ENCODE assay signal across 19 cellular contexts in genomic region chr10:110638319-110638718, GRCh38. TPM values are rescaled to one million over a fixed set of nuclear protein-coding genes. Genes with fewer than 3 reads are reported as not detected.
DNase-seq lines count a peak whose midpoint lies in the region; ATAC-seq, FAIRE-seq and TF ChIP-seq lines count a peak whose summit lies in the region.
"Had no signal": no experiment of that assay in that cellular context is flagged by ENCODE, and none has a peak within 500 bp of the region (broad histone marks: within the 10 kb centered on the region; RNA-seq: fewer than 3 reads in every experiment).

No MANE protein-coding gene starts in this region.

- H3K9ac ChIP-seq in H1 (replicated peaks in 1 of 4; ENCODE audit: extremely low read depth in 1 of 4, low read depth in 3 of 4, low read length in 3 of 4) (no peak overlapping the region), HepG2 (ENCODE audit: insufficient read depth, low read depth, low read length) (no peak overlapping the region)

- no TSS peak for BruUV-seq in HepG2 (replicated peaks; lab: Mats Ljungman, UMichigan)

- H4K20me1 ChIP-seq in H1 (replicated peaks in 1 of 2; ENCODE audit: control insufficient read depth in 1 of 2, insufficient read depth in 2 of 2, low read length in 2 of 2) (no peaks in the 10 kb centered on the region), HepG2 (ENCODE audit: insufficient read depth, low read length) (no peaks in the 10 kb centered on the region)

- H3K27me3 Mint-ChIP-seq in osteocyte (ENCODE audit: unreplicated experiment) (peaks cover 27% of the 10 kb centered on the region), type B pancreatic cell (peaks cover 32% of the 10 kb centered on the region)

- H3K27me3 ChIP-seq in right atrium auricular region (no peaks in the 10 kb centered on the region), H1 (replicated peaks in 1 of 4; ENCODE audit: control insufficient read depth in 3 of 4, extremely low read depth in 1 of 4, insufficient read depth in 3 of 4, low read length in 3 of 4) (peaks cover 13 to 16% (median 15%) of the 10 kb centered on the region in 4 experiments), HepG2 (ENCODE audit: control insufficient read depth in 1 of 2, insufficient read depth in 2 of 2, low read length in 2 of 2) (peaks cover 0 to 28% of the 10 kb centered on the region in 2 experiments; a peak in 3 of 5 replicates)
- H3K27me3 ChIP-seq: BE2C had no signal

- H3K23me2 ChIP-seq in H1 (ENCODE audit: low read depth, low read length) = peaks cover 2% of the 10 kb centered on the region

- H3K4ac ChIP-seq in H1 (replicated peaks; ENCODE audit: insufficient read length, low read depth, low read length) = no peak overlapping the region

- DNase-seq in right atrium auricular region (ENCODE audit: low spot score) = no peak
- no peak for DNase-seq in Right ventricle myocardium inferior (ENCODE audit: missing footprints)
- DNase-seq in H1 (ENCODE audit: low read depth in 1 of 2, low spot score in 2 of 2) = no peak
- no peak for DNase-seq in osteocyte (ENCODE audit: extremely low spot score, unreplicated experiment)
- DNase-seq in type B pancreatic cell (ENCODE audit: extremely low spot score, unreplicated experiment) = no peak
- DNase-seq in HepG2 (ENCODE audit: low spot score) = no peak
- DNase-seq in NCI-H774 (lab: John Stamatoyannopoulos, UW) = no peak
- DNase-seq: EL, GF-D8, Kasumi-1, NCI-H1694, NCI-H2081, NCI-H2171 treated with DMSO at 0.1 percent for 48 hours, NCI-H524 treated with DMSO at 0.1 percent for 48 hours had no signal

- no peak overlapping the region for H3K14ac ChIP-seq in H1 (ENCODE audit: insufficient read length)

- no peak overlapping the region for H2BK15ac ChIP-seq in H1 (ENCODE audit: low read length)

- CTCF ChIA-PET in H1 (lab: Charles Lee; ENCODE audit: partially characterized antibody) (interaction anchor here (0.8 to 6.3 kb wide), 10 partner anchors 12 to 157 kb away, joined by 3 to 51 read pairs (median 4); no protein-coding TSS in a partner anchor), HepG2 (lab: Yijun Ruan, JAX; ENCODE audit: low intra/inter-chr PET ratio, low total read pairs) (no interaction called here)

- no peaks in the 10 kb centered on the region for H3K36me3 ChIP-seq in right atrium auricular region
- no peaks in the 10 kb centered on the region for H3K36me3 ChIP-seq in H1 (ENCODE audit: control insufficient read depth in 2 of 4, insufficient read depth in 4 of 4, low read length in 3 of 4)
- no peaks in the 10 kb centered on the region for H3K36me3 ChIP-seq in HepG2 (replicated peaks in 1 of 2; ENCODE audit: control insufficient read depth in 1 of 2, insufficient read depth in 2 of 2, low read length in 2 of 2)
- H3K36me3 ChIP-seq: BE2C had no signal

- TF ChIP-seq RAD21 in H1 (IDR thresholded peaks at IDR 0.05 in 1 of 2, conservative IDR thresholded peaks at IDR 0.05 in 1 of 2; ENCODE audit: low read depth in 2 of 2, low read length in 2 of 2) (no peak), HepG2 (CRISPR knock-in tag; IDR thresholded peaks at IDR 0.05) (no peak)

- no peak overlapping the region for H2BK120ac ChIP-seq in H1 (replicated peaks; ENCODE audit: low read depth, low read length)

- H3K36me3 Mint-ChIP-seq in osteocyte (ENCODE audit: unreplicated experiment) (no peaks in the 10 kb centered on the region), type B pancreatic cell (no peaks in the 10 kb centered on the region)

- H3K9me3 Mint-ChIP-seq in osteocyte (ENCODE audit: unreplicated experiment) = no peaks in the 10 kb centered on the region
- H3K9me3 Mint-ChIP-seq in type B pancreatic cell = no peaks in the 10 kb centered on the region

- H3K4me2 ChIP-seq in H1 (ENCODE audit: insufficient read depth in 1 of 2, low read depth in 2 of 2, low read length in 2 of 2) = no peak overlapping the region
- H3K4me2 ChIP-seq in HepG2 (ENCODE audit: low read depth, low read length) = no peak overlapping the region

- no peak overlapping the region for H3K56ac ChIP-seq in H1 (replicated peaks; ENCODE audit: insufficient read length, low read depth, low read length)

- TF ChIP-seq POLR2A in H1 (IDR thresholded peaks at IDR 0.05; ENCODE audit: control extremely low read depth in 1 of 2, low read depth in 2 of 2, low read length in 2 of 2) (no peak), HepG2 (IDR thresholded peaks at IDR 0.05; ENCODE audit: insufficient read depth in 1 of 2, low read depth in 2 of 2, low read length in 2 of 2) (no peak)

- H4K5ac ChIP-seq in H1 (ENCODE audit: insufficient read length, low read depth, low read length) = no peak overlapping the region

- WGBS in H1 (ENCODE audit: extremely low coverage in 1 of 2, insufficient coverage in 1 of 2, insufficient read length in 1 of 2, insufficient replicate concordance in 2 of 2, low coverage in 1 of 2, low lambda C conversion rate in 2 of 2, missing lambda C conversion rate in 1 of 2), 2 experiments = 90% methylated on average over 3 of the region's 3 CpGs; no CpG with 5 or more reads in 1 of the 2 experiments
- 3% methylated on average over 3 of the region's 3 CpGs for WGBS in HepG2 (ENCODE audit: low lambda C conversion rate)

- no peak overlapping the region for H2AK5ac ChIP-seq in H1 (ENCODE audit: low read depth, low read length)

- no peak overlapping the region for H3K4me3 Mint-ChIP-seq in osteocyte (ENCODE audit: unreplicated experiment)
- H3K4me3 Mint-ChIP-seq in type B pancreatic cell = no peak overlapping the region

- H3K4me1 ChIP-seq in right atrium auricular region (peaks cover 0 to 36% of the 10 kb centered on the region in 2 donors), H1 (replicated peaks in 1 of 4; ENCODE audit: control insufficient read depth in 3 of 4, insufficient read depth in 4 of 4, low read length in 3 of 4) (peaks cover 12 to 27% (median 13%) of the 10 kb centered on the region in 4 experiments), HepG2 (ENCODE audit: insufficient read depth, low read length) (peaks cover 9% of the 10 kb centered on the region)

- FAIRE-seq in H1 (lab: Jason Lieb, UNC) = no peak
- FAIRE-seq in HepG2 (lab: Jason Lieb, UNC) = no peak
- FAIRE-seq: A204.1, D721Med had no signal

- H3K4me1 Mint-ChIP-seq in osteocyte (ENCODE audit: unreplicated experiment) (peaks cover 34% of the 10 kb centered on the region), type B pancreatic cell (ENCODE audit: unreplicated experiment) (peaks cover 43% of the 10 kb centered on the region)

- H2AFZ ChIP-seq in H1 (ENCODE audit: low read length) (no peak overlapping the region), HepG2 (ENCODE audit: low read length) (no peak overlapping the region)

- H4K91ac ChIP-seq in H1 (replicated peaks; ENCODE audit: insufficient read length, low read length) = no peak overlapping the region

- H3K9me3 ChIP-seq in right atrium auricular region (no peaks in the 10 kb centered on the region), H1 (ENCODE audit: insufficient read depth in 2 of 2, low read depth in 1 of 2, low read length in 1 of 2) (no peaks in the 10 kb centered on the region), HepG2 (ENCODE audit: low read length) (no peaks in the 10 kb centered on the region)
- H3K9me3 ChIP-seq: BE2C had no signal

- in situ Hi-C loops in HepG2 (cut with HindIII; ENCODE audit: extremely low pct_ligation_motif_present, low pct_unique_long_range_greater_than_20kb) = no loop called here

- H3K18ac ChIP-seq in H1 (ENCODE audit: extremely low read depth, low read length) = no peak overlapping the region

- no peak overlapping the region; the same call in 1 of the 2 replicates for H2BK12ac ChIP-seq in H1 (ENCODE audit: low read depth, low read length)

- intact Hi-C loops in Right ventricle myocardium inferior (cut with DNase I) = no loop called here
- intact Hi-C loops in HepG2 (cut with micrococcal nuclease; ENCODE audit: unreplicated experiment) = no loop called here

- no peak overlapping the region for H2BK5ac ChIP-seq in H1 (ENCODE audit: low read depth, low read length)

- no peak for ATAC-seq in Right ventricle myocardium inferior
- no peak for ATAC-seq in HepG2
- no peak for ATAC-seq in GM21447 (IDR thresholded peaks at IDR 0.05; ENCODE audit: unreplicated experiment)

- no peak for TF ChIP-seq EP300 in H1 (IDR thresholded peaks at IDR 0.05; ENCODE audit: borderline replicate concordance in 1 of 2, low read depth in 2 of 2, low read length in 2 of 2)
- no peak for TF ChIP-seq EP300 in HepG2 (IDR thresholded peaks at IDR 0.05; ENCODE audit: low read depth in 2 of 2, low read length in 2 of 2)
- no peak for TF ChIP-seq EP300 in HepG2 (CRISPR knock-in tag; IDR thresholded peaks at IDR 0.05; ENCODE audit: borderline replicate concordance)

- H3K27ac ChIP-seq in right atrium auricular region = peak overlapping the region; percentile 82 to 91
- no peak overlapping the region for H3K27ac ChIP-seq in H1 (ENCODE audit: low read depth, low read length)
- no peak overlapping the region for H3K27ac ChIP-seq in HepG2 (ENCODE audit: extremely low read length, insufficient read depth, low read length)

- no peak overlapping the region for H2BK20ac ChIP-seq in H1 (ENCODE audit: low read length)

- no peak overlapping the region for H4K8ac ChIP-seq in H1 (ENCODE audit: extremely low read depth, insufficient read depth, low read length)

- no peaks in the 10 kb centered on the region for H3K79me2 ChIP-seq in H1 (ENCODE audit: control insufficient read depth in 1 of 2, insufficient read depth in 2 of 2, low read length in 2 of 2)
- H3K79me2 ChIP-seq in HepG2 (ENCODE audit: insufficient read depth, low read length) = no peaks in the 10 kb centered on the region

- H3K4me3 ChIP-seq in right atrium auricular region (no peak overlapping the region), H1 (ENCODE audit: extremely low read depth in 1 of 4, insufficient read depth in 2 of 4, low read depth in 3 of 4, low read length in 4 of 4) (no peak overlapping the region), HepG2 (replicated peaks in 1 of 3; ENCODE audit: insufficient read depth in 1 of 3, low read depth in 2 of 3, low read length in 3 of 3) (no peak overlapping the region)

- peak overlapping the region; percentile 31 for H3K27ac Mint-ChIP-seq in osteocyte (ENCODE audit: unreplicated experiment)
- H3K27ac Mint-ChIP-seq in type B pancreatic cell = peak overlapping the region; percentile 15

- TF ChIP-seq CTCF in right atrium auricular region (IDR thresholded peaks at IDR 0.05) (no peak), H1 (IDR thresholded peaks at IDR 0.05; ENCODE audit: control extremely low read depth in 1 of 3, insufficient read depth in 1 of 3, low read depth in 1 of 3, low read length in 3 of 3) (no peak), osteocyte (IDR thresholded peaks at IDR 0.05) (no peak), type B pancreatic cell (conservative IDR thresholded peaks at IDR 0.05) (no peak), HepG2 (CRISPR knock-in tag; IDR thresholded peaks at IDR 0.05) (no peak)

- POLR2A ChIA-PET in H1 (lab: Charles Lee; ENCODE audit: partially characterized antibody) = no interaction called here
- POLR2A ChIA-PET in HepG2 (lab: Yijun Ruan, JAX) = no interaction called here

- no peaks in the 10 kb centered on the region for H3K79me1 ChIP-seq in H1 (ENCODE audit: low read depth, low read length)

- H3K23ac ChIP-seq in H1 (ENCODE audit: insufficient read length) = no peak overlapping the region

RNA-seq across cellular contexts. Expression of gene RBM20, which starts 5.8 kb away (rescaled TPM):
- total RNA-seq in right atrium auricular region (10 to 100 TPM; 51.7 to 59.9 TPM), Right ventricle myocardium inferior (103 TPM), osteocyte (1.6 and 2.3 TPM in 2 replicates), type B pancreatic cell (ENCODE audit: low replicate concordance) (2.8 and 5.2 TPM in 2 replicates), HepG2 (2016; rRNA removed; fragmentation: Illumina TruSeq; extraction: Trizol) (0.02 TPM in 1 of 2 replicates, not detected in the other)
- total RNA-seq in H1 (2021; fragmentation: NEBNext Ultra II Directional; extraction: Animal tissue kit (Norgen Biotek cat#: 25700)) = 0.29 and 0.63 TPM in 2 replicates
- polyA plus RNA-seq in H1 (2011; rRNA removed) (0.05 and 0.22 TPM in 2 replicates), HepG2 (2011; rRNA removed) (0.16 and 0.22 TPM in 2 replicates)
- polyA plus RNA-seq in H1 (2011; cell fraction: cytosol; rRNA removed) = 0.10 TPM
- polyA plus RNA-seq in H1 (2011; cell fraction: nucleus; rRNA removed) = 0.39 TPM
- polyA plus RNA-seq in H1 (2012, experiment 1 of 2) = 0.08 to 0.20 TPM (median 0.13 TPM) in 4 replicates
- 0.04 TPM for polyA plus RNA-seq in H1 (2012, experiment 2 of 2)
- 0.30 TPM for polyA plus RNA-seq in H1 (2013, experiment 1 of 2)
- 0.29 TPM for polyA plus RNA-seq in H1 (2013, experiment 2 of 2)
- 0.19 and 0.20 TPM in 2 replicates for polyA minus RNA-seq in H1 (2011; rRNA and poly(A)+ RNA removed)
- polyA minus RNA-seq in H1 (2011; cell fraction: cytosol; rRNA and poly(A)+ RNA removed) = 0.73 TPM
- polyA minus RNA-seq in H1 (2011; cell fraction: nucleus; rRNA and poly(A)+ RNA removed) = 1.1 TPM
- total RNA-seq in HepG2 (2016; cell fraction: cytosol; rRNA removed; fragmentation: Illumina TruSeq; extraction: Trizol; ENCODE audit: low read depth) = not detected in 2 replicates
- 0.03 and 0.06 TPM in 2 replicates for total RNA-seq in HepG2 (2016; cell fraction: insoluble cytoplasmic fraction; rRNA removed; fragmentation: Illumina TruSeq; extraction: Trizol)
- total RNA-seq in HepG2 (2016; cell fraction: membrane; rRNA removed; fragmentation: Illumina TruSeq; extraction: Trizol) = not detected in 2 replicates
- 0.13 TPM in 1 of 2 replicates, not detected in the other for total RNA-seq in HepG2 (2016; cell fraction: nucleus; rRNA removed; fragmentation: Illumina TruSeq; extraction: Trizol)
- polyA plus RNA-seq in HepG2 (2011; cell fraction: cytosol; rRNA removed) = 0.04 TPM in 2 replicates
- 0.32 and 0.40 TPM in 2 replicates for polyA plus RNA-seq in HepG2 (2011; cell fraction: nucleus; rRNA removed)
- polyA plus RNA-seq in HepG2 (2012) = 0.09 TPM in 2 replicates
- polyA plus RNA-seq in HepG2 (2016; cell fraction: cytosol; fragmentation: Illumina TruSeq; extraction: Trizol; ENCODE audit: low read depth) = not detected in 2 replicates
- not detected in 2 replicates for polyA plus RNA-seq in HepG2 (2016; cell fraction: insoluble cytoplasmic fraction; fragmentation: Illumina TruSeq; extraction: Trizol; ENCODE audit: low read depth)
- 0.02 and 0.16 TPM in 2 replicates for polyA plus RNA-seq in HepG2 (2016; cell fraction: membrane; fragmentation: Illumina TruSeq; extraction: Trizol; ENCODE audit: low read depth)
- 0.17 and 0.34 TPM in 2 replicates for polyA plus RNA-seq in HepG2 (2016; cell fraction: nucleus; fragmentation: Illumina TruSeq; extraction: Trizol; ENCODE audit: insufficient read depth, low read depth)
- not detected in 2 replicates for polyA minus RNA-seq in HepG2 (2011; rRNA and poly(A)+ RNA removed; ENCODE audit: low replicate concordance)
- not detected in 2 replicates for polyA minus RNA-seq in HepG2 (2011; cell fraction: cytosol; rRNA and poly(A)+ RNA removed)
- 0.12 and 0.13 TPM in 2 replicates for polyA minus RNA-seq in HepG2 (2011; cell fraction: nucleus; rRNA and poly(A)+ RNA removed)
- total RNA-seq: MCF 10A had no signal

Comparison
In these comparisons a context has a peak if more than half of its experiments do, and no peak if none do; other contexts are left out.
1. H3K27ac ChIP-seq: peak in right atrium auricular region (2 of 2); none in H1 (single experiment) and HepG2 (single experiment).